ENCODE assay signal across 25 cellular contexts in the genomic region with DNA sequence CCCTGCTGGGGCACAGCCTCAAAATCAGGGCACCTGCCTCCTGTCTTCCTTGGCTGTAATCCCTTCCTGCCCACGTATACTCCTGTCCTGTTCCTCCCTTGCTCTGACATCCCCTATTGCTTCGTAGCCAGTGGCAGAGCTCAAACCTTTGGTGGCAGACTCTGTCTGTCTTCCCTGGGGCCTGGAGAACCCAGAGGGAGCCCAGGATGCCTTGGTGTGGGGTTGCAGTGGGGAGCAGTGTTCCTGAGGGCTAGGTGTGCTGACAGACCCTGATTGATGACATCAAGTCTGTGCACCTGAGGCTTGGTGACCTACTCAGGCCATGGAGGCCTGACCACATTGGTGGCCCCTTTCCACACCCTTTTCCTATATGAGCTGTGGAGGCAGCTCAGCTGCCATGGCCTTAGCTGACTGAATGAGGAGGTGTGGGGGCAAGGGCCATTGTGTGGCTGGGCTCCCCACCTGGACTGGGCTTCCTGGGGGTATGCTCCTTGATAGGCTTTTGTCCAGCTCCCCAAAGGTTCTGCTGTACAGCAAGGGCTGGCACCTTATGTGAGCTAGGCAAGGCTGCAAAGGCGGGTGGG. TPM values are rescaled to one million over a fixed set of nuclear protein-coding genes. Genes with fewer than 3 reads are reported as not detected.
"Had no signal": no experiment of that assay in that cellular context is flagged by ENCODE, and none has a peak within 500 bp of the region (broad histone marks: within the 10 kb centered on the region; RNA-seq: fewer than 3 reads in every experiment).

No MANE protein-coding gene starts in this region.

- H3K4me3 ChIP-seq: colonic mucosa, gastrocnemius medialis, left lung, ovary, right lobe of liver, thoracic aorta, tibial nerve, upper lobe of left lung, vagina had no signal

- H3K36me3 ChIP-seq: colonic mucosa, gastrocnemius medialis, left lung, ovary, right lobe of liver, thoracic aorta, tibial nerve, upper lobe of left lung, vagina had no signal

- H3K27ac ChIP-seq: colonic mucosa, epithelial cell of prostate, gastrocnemius medialis, left lung, ovary, right lobe of liver, thoracic aorta, tibial nerve, upper lobe of left lung, vagina had no signal

- H3K27me3 ChIP-seq: gastrocnemius medialis, ovary, right lobe of liver, upper lobe of left lung, vagina had no signal

- DNase-seq: colonic mucosa; effector CD8-positive, alpha-beta T cell; endodermal cell; gastrocnemius medialis; kidney; left lung; naive thymus-derived CD8-positive, alpha-beta T cell; nephron progenitor cell; occipital lobe; ovary; retina; right lobe of liver; stimulated activated naive B cell treated with anti-CD40 and anti-IgM and Interleukin-4, amounts not matched to agents 10 μg/mL and 1 μg/mL and 100 μg/mL, for 72 hours; upper lobe of left lung had no signal

- ATAC-seq: gastrocnemius medialis; left lung; naive thymus-derived CD8-positive, alpha-beta T cell; right lobe of liver had no signal

- H3K4me1 ChIP-seq: colonic mucosa, gastrocnemius medialis, left lung, right lobe of liver, tibial nerve, upper lobe of left lung, vagina had no signal

- H3K9me3 ChIP-seq: colonic mucosa, gastrocnemius medialis, left lung, ovary, right lobe of liver, thoracic aorta, tibial nerve, upper lobe of left lung, vagina had no signal

RNA-seq across cellular contexts. Expression of gene GCK, which starts 5.4 kb away (rescaled TPM):
- total RNA-seq: esophagus mucosa had no signal

RNA-seq across cellular contexts. Expression of gene MYL7, which starts 53.5 kb away (rescaled TPM):
- total RNA-seq: chondrocyte; esophagus mucosa; glomerular endothelial cell; kidney; lower leg skin; lung microvascular endothelial cell; myocyte; naive thymus-derived CD8-positive, alpha-beta T cell; occipital lobe; pulmonary artery endothelial cell; thoracic aorta; tibial nerve; upper lobe of left lung; vagina had no signal
- polyA plus RNA-seq: naive thymus-derived CD8-positive, alpha-beta T cell had no signal
